In the genomic region with DNA sequence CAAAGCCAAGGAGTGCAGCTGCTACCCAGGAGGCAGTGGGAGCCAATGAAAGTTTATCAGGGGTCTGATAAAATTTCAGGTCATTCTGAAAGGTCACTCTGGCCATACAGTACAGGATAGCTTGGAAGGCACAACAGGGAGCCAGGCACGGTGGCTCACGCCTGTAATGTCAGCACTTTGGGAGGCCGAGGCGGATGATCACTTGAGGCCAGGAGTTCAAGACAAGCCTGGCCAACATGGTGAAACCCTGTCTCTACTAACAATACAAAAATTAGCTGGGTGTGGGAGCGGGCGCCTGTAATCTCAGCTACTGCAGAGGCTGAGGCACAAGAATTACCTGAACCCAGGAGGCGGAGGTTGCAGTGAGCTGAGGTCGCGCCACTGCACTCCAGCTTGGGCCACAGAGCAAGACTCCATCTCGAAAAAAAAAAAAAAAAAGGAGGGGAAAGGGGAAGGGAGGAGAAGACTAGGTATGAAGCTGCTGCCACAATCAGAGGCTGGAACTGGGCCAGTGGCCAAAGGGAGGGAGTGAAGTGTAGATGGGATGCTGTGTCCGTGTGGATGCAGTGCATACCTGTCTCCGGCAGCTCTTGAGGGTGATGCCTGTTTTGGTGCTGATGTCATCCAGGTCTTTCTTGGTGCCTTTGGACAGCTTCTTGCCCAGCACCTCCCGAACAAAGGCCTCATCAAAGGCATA, we compare ENCODE assay signal across 8 cellular contexts.
DNase-seq lines count a peak whose midpoint lies in the region; ATAC-seq lines count a peak whose summit lies in the region.

No MANE protein-coding gene starts in this region.

- H3K27ac ChIP-seq in iPS-20b (ENCODE audit: low read length) (no peak overlapping the region), subcutaneous abdominal adipose tissue (ENCODE audit: low read depth, low read length) (peak overlapping the region; percentile 99)

- H3K4me1 ChIP-seq in iPS-20b (ENCODE audit: insufficient read depth, low read length) (peaks cover 11% of the 10 kb centered on the region; the same call in 1 of the 2 replicates), subcutaneous abdominal adipose tissue (ENCODE audit: control insufficient read depth in 5 of 5, insufficient read depth in 5 of 5, low read length in 5 of 5) (peaks cover 4 to 48% (median 46%) of the 10 kb centered on the region in 5 donors)

- H3K4me1 Mint-ChIP-seq in activated T-cell treated with anti-CD3 and anti-CD28 coated beads, Interleukin-2, amount 50 U/mL, for 24 hours (ENCODE audit: low read depth): peaks cover 58% of the 10 kb centered on the region
- H3K4me1 Mint-ChIP-seq in activated naive CD8-positive, alpha-beta T cell treated with anti-CD3 and anti-CD28 coated beads, Interleukin-2, amount 50 U/mL, for 24 hours: peaks cover 61% of the 10 kb centered on the region

- H3K9me3 Mint-ChIP-seq in activated T-cell treated with anti-CD3 and anti-CD28 coated beads, Interleukin-2, amount 50 U/mL, for 24 hours: no peaks in the 10 kb centered on the region
- no peaks in the 10 kb centered on the region for H3K9me3 Mint-ChIP-seq in activated naive CD8-positive, alpha-beta T cell treated with anti-CD3 and anti-CD28 coated beads, Interleukin-2, amount 50 U/mL, for 24 hours

- peak overlapping the region; percentile 97 for H3K27ac Mint-ChIP-seq in activated T-cell treated with anti-CD3 and anti-CD28 coated beads, Interleukin-2, amount 50 U/mL, for 24 hours
- H3K27ac Mint-ChIP-seq in activated naive CD8-positive, alpha-beta T cell treated with anti-CD3 and anti-CD28 coated beads, Interleukin-2, amount 50 U/mL, for 24 hours: peak overlapping the region; percentile 91

- ATAC-seq in activated naive CD8-positive, alpha-beta T cell treated with anti-CD3 and anti-CD28 coated beads, Interleukin-2, amount 50 U/mL, for 24 hours: no peak
- no peak for ATAC-seq in GM19395 (IDR thresholded peaks at IDR 0.05; ENCODE audit: unreplicated experiment)

- H3K9me3 ChIP-seq in iPS-20b (ENCODE audit: insufficient read depth, low read depth, low read length) (no peaks in the 10 kb centered on the region), subcutaneous abdominal adipose tissue (ENCODE audit: control insufficient read depth in 5 of 5, low read length in 5 of 5) (no peaks in the 10 kb centered on the region)

- H3K27me3 Mint-ChIP-seq in activated T-cell treated with anti-CD3 and anti-CD28 coated beads, Interleukin-2, amount 50 U/mL, for 24 hours: no peaks in the 10 kb centered on the region
- no peaks in the 10 kb centered on the region for H3K27me3 Mint-ChIP-seq in activated naive CD8-positive, alpha-beta T cell treated with anti-CD3 and anti-CD28 coated beads, Interleukin-2, amount 50 U/mL, for 24 hours

- H3K9ac ChIP-seq in iPS-20b (ENCODE audit: low read depth, low read length) (peak overlapping the region; percentile 80; the same call in 1 of the 2 replicates), subcutaneous abdominal adipose tissue (ENCODE audit: low read length in 5 of 5) (peak overlapping the region in 3 of 5 donors; percentile 60 to 77 (median 68))

- H3K27me3 ChIP-seq in iPS-20b (ENCODE audit: insufficient read depth, low read length) (peaks cover 27% of the 10 kb centered on the region), subcutaneous abdominal adipose tissue (ENCODE audit: control insufficient read depth in 5 of 5, insufficient read depth in 4 of 5, low read length in 5 of 5) (no peaks in the 10 kb centered on the region)

- H3K4me3 ChIP-seq in iPS-20b (ENCODE audit: low read length): peak overlapping the region; percentile 79
- peak overlapping the region; percentile 56 to 91 (median 83) for H3K4me3 ChIP-seq in subcutaneous abdominal adipose tissue (ENCODE audit: low read depth in 1 of 5, low read length in 5 of 5)

- peak overlapping the region; percentile 100 for H3K4me3 Mint-ChIP-seq in activated T-cell treated with anti-CD3 and anti-CD28 coated beads, Interleukin-2, amount 50 U/mL, for 24 hours
- H3K4me3 Mint-ChIP-seq in activated naive CD8-positive, alpha-beta T cell treated with anti-CD3 and anti-CD28 coated beads, Interleukin-2, amount 50 U/mL, for 24 hours: peak overlapping the region; percentile 98

- H3K36me3 ChIP-seq in iPS-20b (ENCODE audit: insufficient read depth, low read depth, low read length) (peaks cover 47% of the 10 kb centered on the region), subcutaneous abdominal adipose tissue (ENCODE audit: control insufficient read depth in 5 of 5, insufficient read depth in 5 of 5, low read length in 5 of 5) (peaks cover 5 to 43% (median 34%) of the 10 kb centered on the region in 5 donors)

- H3K36me3 Mint-ChIP-seq in activated T-cell treated with anti-CD3 and anti-CD28 coated beads, Interleukin-2, amount 50 U/mL, for 24 hours (ENCODE audit: low read depth): peaks cover 71% of the 10 kb centered on the region
- H3K36me3 Mint-ChIP-seq in activated naive CD8-positive, alpha-beta T cell treated with anti-CD3 and anti-CD28 coated beads, Interleukin-2, amount 50 U/mL, for 24 hours (ENCODE audit: low read depth): peaks cover 32% of the 10 kb centered on the region

- no peak for DNase-seq in activated T-cell treated with anti-CD3 and anti-CD28 coated beads, Interleukin-2, amount 50 U/mL, for 24 hours
- DNase-seq in activated T-cell treated with anti-CD3 and anti-CD28 coated beads, Interleukin-2, amount 50 U/mL, for 48 hours: no peak
- no peak for DNase-seq in activated naive CD8-positive, alpha-beta T cell treated with anti-CD3 and anti-CD28 coated beads, Interleukin-2, amount 50 U/mL, for 24 hours
- DNase-seq in nucleus accumbens (lab: John Stamatoyannopoulos, UW) (no peak), NCI-H1092 (lab: John Stamatoyannopoulos, UW) (no peak)
